In genomic region chr5:61301820-61302563, GRCh38 we compare ENCODE assay signal across 9 cellular contexts. TPM values are rescaled to one million over a fixed set of nuclear protein-coding genes. Genes with fewer than 3 reads are reported as not detected.
DNase-seq lines count a peak whose midpoint lies in the region; ATAC-seq and FAIRE-seq lines count a peak whose summit lies in the region.
"Had no signal": no experiment of that assay in that cellular context is flagged by ENCODE, and none has a peak within 500 bp of the region (broad histone marks: within the 10 kb centered on the region; RNA-seq: fewer than 3 reads in every experiment).

No MANE protein-coding gene starts in this region.

- peak; percentile 38 for DNase-seq in COLO829 (ENCODE audit: low spot score)
- peak; percentile 17 for DNase-seq in SK-MEL-5 (ENCODE audit: low read depth, low spot score)
- DNase-seq in fibroblast of peridontal ligament (ENCODE audit: extremely low read depth) = peak; percentile 100
- DNase-seq in nucleus accumbens (lab: John Stamatoyannopoulos, UW) = peak in 30 of 56 donors; percentile 8 to 76 (median 45)
- DNase-seq in stimulated activated CD4-positive, alpha-beta T cell treated with anti-CD3 and anti-CD28 coated beads, Interleukin-12 subunit alpha, Interleukin-12 subunit beta, amount 100 ng/mL, for 4 hours = no peak
- no peak for DNase-seq in GM19239 (ENCODE audit: insufficient read length, low spot score)
- DNase-seq in HAP-1 (ENCODE audit: low spot score in 2 of 2) = no peak

- no peak for FAIRE-seq in GM19239 (lab: Jason Lieb, UNC)

- no peaks in the 10 kb centered on the region for H3K9me3 ChIP-seq in HAP-1
- H3K9me3 ChIP-seq: ovary had no signal

- H3K4me1 ChIP-seq in HAP-1 = no peaks in the 10 kb centered on the region; the same call in 1 of the 2 replicates

- no peaks in the 10 kb centered on the region for H3K27me3 ChIP-seq in HAP-1 (ENCODE audit: low read depth)
- H3K27me3 ChIP-seq: ovary had no signal

- ATAC-seq in GM21447 (IDR thresholded peaks at IDR 0.05; ENCODE audit: unreplicated experiment) = no peak

- in situ Hi-C loops in SK-MEL-5 (cut with HindIII; ENCODE audit: low pct_unique_long_range_greater_than_20kb, low sequenced_read_pairs) (no loop called here), HAP-1 (cut with MboI; ENCODE audit: low sequenced_read_pairs) (no loop called here)

- H3K4me3 ChIP-seq in HAP-1 = no peak overlapping the region
- H3K4me3 ChIP-seq: ovary had no signal

- H3K36me3 ChIP-seq in HAP-1 (replicated peaks) = no peaks in the 10 kb centered on the region
- H3K36me3 ChIP-seq: ovary had no signal

RNA-seq across cellular contexts. Expression of gene ZSWIM6, which starts 30.1 kb away (rescaled TPM):
- total RNA-seq in SK-MEL-5 (2014; rRNA removed; shearing (Covaris generic)) = 4.7 and 5.4 TPM in 2 replicates
- 8.0 and 10.1 TPM in 2 replicates for polyA plus RNA-seq in SK-MEL-5 (2015; cell fraction: cytosol; rRNA removed)
- polyA plus RNA-seq in SK-MEL-5 (2015; cell fraction: nucleus; rRNA removed) = 32.1 and 35.3 TPM in 2 replicates

Comparison
In these comparisons a context has a peak if more than half of its experiments do, and no peak if none do; other contexts are left out.
1. DNase-seq: peak in COLO829 (single experiment), SK-MEL-5 (single experiment), fibroblast of peridontal ligament (single experiment) and nucleus accumbens (30 of 56); none in stimulated activated CD4-positive, alpha-beta T cell treated with anti-CD3 and anti-CD28 coated beads, Interleukin-12 subunit alpha, Interleukin-12 subunit beta, amount 100 ng/mL, for 4 hours (single experiment), GM19239 (single experiment) and HAP-1 (0 of 2).